9 cellular contexts compared by ENCODE assay signal in the genomic region with DNA sequence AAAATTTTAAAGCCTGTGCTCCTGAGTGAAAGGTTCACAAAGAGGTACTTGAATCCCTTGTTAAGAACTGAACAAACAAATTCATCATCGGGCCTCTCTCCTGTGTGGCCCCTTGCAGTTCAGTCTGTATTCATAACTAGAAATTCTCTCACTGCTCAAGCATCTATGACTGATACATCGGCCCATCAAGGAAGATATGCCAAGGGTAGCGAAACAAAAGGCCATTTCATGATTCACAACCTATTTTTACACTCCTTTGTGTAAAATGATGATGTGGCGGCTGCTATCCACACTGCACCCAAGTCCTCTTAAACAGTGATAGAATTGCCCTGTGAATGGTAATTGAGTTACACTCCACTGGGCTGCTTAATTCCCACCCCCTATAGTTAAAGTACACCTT.
A peak's percentile ranks its signal among the peaks of the same experiment; 100 is the strongest.
DNase-seq lines count a peak whose midpoint lies in the region; ATAC-seq, FAIRE-seq and TF ChIP-seq lines count a peak whose summit lies in the region.
"Had no signal": no experiment of that assay in that cellular context is flagged by ENCODE, and none has a peak within 500 bp of the region (broad histone marks: within the 10 kb centered on the region; RNA-seq: fewer than 3 reads in every experiment).

No MANE protein-coding gene starts in this region.

- no peaks in the 10 kb centered on the region for H3K36me3 ChIP-seq in GM06990 (ENCODE audit: control insufficient read depth, insufficient read depth, low read length)
- H3K36me3 ChIP-seq in brain microvascular endothelial cell (replicated peaks), result no peaks in the 10 kb centered on the region
- H3K36me3 ChIP-seq in pancreas, result no peaks in the 10 kb centered on the region
- H3K36me3 ChIP-seq: neutrophil had no signal

- H3K27ac ChIP-seq in brain microvascular endothelial cell, result peak overlapping the region; percentile 94
- H3K27ac ChIP-seq in pancreas, result no peak overlapping the region
- H3K27ac ChIP-seq: neutrophil had no signal

- WGBS in pancreas, 2 donors, result 58 to 67% methylated on average over 4 of the region's 4 CpGs

- ATAC-seq in pancreas (peak in 3 of 4 donors; percentile 40 to 60 (median 53)), HG03108 (IDR thresholded peaks at IDR 0.05; ENCODE audit: unreplicated experiment) (no peak)

- no peak overlapping the region for H3K4me3 ChIP-seq in GM06990 (replicated peaks; ENCODE audit: low read depth, low read length)
- H3K4me3 ChIP-seq in brain microvascular endothelial cell (ENCODE audit: low read depth, low read length), result no peak overlapping the region
- no peak overlapping the region for H3K4me3 ChIP-seq in pancreas

- no peak for TF ChIP-seq CTCF in GM06990 (IDR thresholded peaks at IDR 0.05; ENCODE audit: insufficient read depth, low read length, poor library complexity, severe bottlenecking)
- no peak for TF ChIP-seq CTCF in brain microvascular endothelial cell (IDR thresholded peaks at IDR 0.05; ENCODE audit: low read depth, low read length, missing control alignments)
- TF ChIP-seq CTCF in pancreas (IDR thresholded peaks at IDR 0.05), result no peak

- no peak for FAIRE-seq in pancreas (lab: Jason Lieb, UNC)

- DNase-seq in GM06990 (ENCODE audit: extremely low read depth, insufficient read length) (peak; percentile 15), NCI-H187 treated with DMSO at 0.1 percent for 48 hours (lab: John Stamatoyannopoulos, UW) (peak; percentile 80), brain microvascular endothelial cell (peak; percentile 93), pancreas (peak in 1 of 6 donors; percentile 6), GOT3 (lab: John Stamatoyannopoulos, UW) (no peak), posterior vena cava (ENCODE audit: low spot score) (no peak), HUDEP-2 (lab: John Stamatoyannopoulos, UW; ENCODE audit: unreplicated experiment in 76 of 76) (no peak)

- in situ Hi-C loops in brain microvascular endothelial cell (cut with HindIII; ENCODE audit: low pct_ligation_motif_present, low sequenced_read_pairs), result no loop called here

- H3K9me3 ChIP-seq in pancreas, result no peaks in the 10 kb centered on the region
- H3K9me3 ChIP-seq: neutrophil had no signal

- intact Hi-C loops in pancreas (cut with DNase I), result no loop called here
- intact Hi-C loops in posterior vena cava (cut with DNase I), result no loop called here

- H3K27me3 ChIP-seq in GM06990 (replicated peaks; ENCODE audit: control insufficient read depth, insufficient read depth, low read length) (no peaks in the 10 kb centered on the region), brain microvascular endothelial cell (replicated peaks) (no peaks in the 10 kb centered on the region), pancreas (no peaks in the 10 kb centered on the region)
- H3K27me3 ChIP-seq: neutrophil had no signal

- no peaks in the 10 kb centered on the region for H3K4me1 ChIP-seq in pancreas

Comparison
In these comparisons a context has a peak if more than half of its experiments do, and no peak if none do; other contexts are left out.
1. DNase-seq: peak in GM06990 (single experiment), NCI-H187 treated with DMSO at 0.1 percent for 48 hours (single experiment) and brain microvascular endothelial cell (single experiment); none in GOT3 (single experiment), posterior vena cava (single experiment) and HUDEP-2 (0 of 76).